11 cellular contexts compared by ENCODE assay signal in genomic region chr21:41079159-41079558, GRCh38.
"Had no signal": no experiment of that assay in that cellular context is flagged by ENCODE, and none has a peak within 500 bp of the region (broad histone marks: within the 10 kb centered on the region; RNA-seq: fewer than 3 reads in every experiment).

No MANE protein-coding gene starts in this region.

- H3K9ac ChIP-seq: GM23248 had no signal

- FAIRE-seq: H1, H54 had no signal

- DNase-seq: GM23248, GOT3, H7, H9, HCEC 1CT, HFFc6 had no signal

- H3K27ac ChIP-seq: GM23248 had no signal

- H3K9me3 ChIP-seq: HAP-1 had no signal

- H3K4me3 ChIP-seq: GM23248, GM23338, HAP-1 had no signal

- H3K4me1 ChIP-seq: HAP-1 had no signal

- H3K36me3 ChIP-seq: HAP-1 had no signal

- ATAC-seq: GM23338, HCT116 had no signal

- H3K4me2 ChIP-seq: GM23338 had no signal

- H2AFZ ChIP-seq: GM23248, GM23338 had no signal
